ENCODE assay signal across 8 cellular contexts in the genomic region with DNA sequence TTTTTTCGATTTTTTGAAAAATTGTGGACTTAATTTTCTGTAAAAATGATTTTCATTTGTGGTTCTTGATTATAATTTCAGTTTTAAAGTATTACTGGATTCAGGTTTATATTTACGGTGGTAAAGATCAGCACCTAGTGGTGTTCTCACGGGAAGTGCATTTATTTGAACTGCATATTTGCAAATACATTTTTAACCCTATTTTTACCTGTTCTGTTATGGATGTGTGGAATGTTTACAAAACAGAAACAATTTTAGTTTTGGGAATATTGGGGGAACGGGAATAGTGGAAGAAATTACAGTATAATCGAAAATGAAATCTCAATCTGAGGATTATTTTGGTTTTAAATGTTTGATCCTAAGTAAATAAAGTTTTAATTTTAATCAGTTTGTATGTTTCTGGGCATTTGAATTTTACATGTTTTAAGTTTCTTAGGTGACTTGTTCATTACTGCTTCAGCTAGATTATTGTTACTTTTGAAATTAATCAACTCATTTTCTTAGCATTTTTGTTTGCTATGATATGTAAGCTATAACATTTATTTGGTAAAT. TPM values are rescaled to one million over a fixed set of nuclear protein-coding genes. Genes with fewer than 3 reads are reported as not detected.
DNase-seq lines count a peak whose midpoint lies in the region; ATAC-seq and TF ChIP-seq lines count a peak whose summit lies in the region.

No MANE protein-coding gene starts in this region.

- H3K27ac ChIP-seq in breast epithelium (peak overlapping the region; percentile 97 to 99), urinary bladder (ENCODE audit: low read depth) (peak overlapping the region; percentile 64)

- 4 to 5% methylated on average over 5 of the region's 5 CpGs for WGBS in lower leg skin, 2 donors
- WGBS in urinary bladder, result 5% methylated on average over 5 of the region's 5 CpGs

- no peaks in the 10 kb centered on the region for H3K36me3 ChIP-seq in breast epithelium
- H3K36me3 ChIP-seq in urinary bladder (ENCODE audit: insufficient read depth), result no peaks in the 10 kb centered on the region

- no peak for TF ChIP-seq POLR2A in breast epithelium (IDR thresholded peaks at IDR 0.05)
- TF ChIP-seq POLR2A in lower leg skin (IDR thresholded peaks at IDR 0.05), result no peak

- peak; percentile 62 for DNase-seq in DMS153 treated with DMSO at 0.1 percent for 48 hours (lab: John Stamatoyannopoulos, UW; ENCODE audit: unreplicated experiment)
- DNase-seq in DMS153 (lab: John Stamatoyannopoulos, UW), result no peak
- peak; percentile 67 for DNase-seq in NCI-H146 treated with DMSO at 0.1 percent for 48 hours (lab: John Stamatoyannopoulos, UW; ENCODE audit: unreplicated experiment)
- DNase-seq in breast epithelium (ENCODE audit: low spot score in 2 of 2), result no peak
- DNase-seq in lower leg skin (ENCODE audit: low spot score in 2 of 2), result no peak

- H3K9me3 ChIP-seq in breast epithelium, result no peaks in the 10 kb centered on the region

- TF ChIP-seq CTCF in breast epithelium (IDR thresholded peaks at IDR 0.05) (peak; percentile 47 to 58 (median 54)), lower leg skin (IDR thresholded peaks at IDR 0.05) (no peak)

- H3K4me1 ChIP-seq in breast epithelium, result no peaks in the 10 kb centered on the region
- no peaks in the 10 kb centered on the region for H3K4me1 ChIP-seq in urinary bladder (ENCODE audit: insufficient read depth)

- intact Hi-C loops in breast epithelium (cut with DNase I; ENCODE audit: low total_unique reads) (loop anchor here (5.0 kb wide), 1 partner anchor 104 kb away; no protein-coding TSS in a partner anchor), lower leg skin (cut with DNase I; ENCODE audit: low total_unique reads) (no loop called here)

- H3K4me3 ChIP-seq in breast epithelium (peak overlapping the region; percentile 74 to 75 (median 75)), lower leg skin (ENCODE audit: low read depth, poor library complexity, severe bottlenecking) (peak overlapping the region; percentile 60), urinary bladder (ENCODE audit: low read depth, low read length) (peak overlapping the region; percentile 60)

- no peak for ATAC-seq in GM18502 (IDR thresholded peaks at IDR 0.05; ENCODE audit: poor library complexity, unreplicated experiment)
- ATAC-seq in GM18870 (IDR thresholded peaks at IDR 0.05; ENCODE audit: unreplicated experiment), result no peak

- H3K27me3 ChIP-seq in breast epithelium, result no peaks in the 10 kb centered on the region

RNA-seq across cellular contexts. Expression of a gene that starts 0.8 kb away (rescaled TPM):
- total RNA-seq in breast epithelium (10 to 100 TPM; 45.4 to 81.2 (median 48.8) TPM), lower leg skin (10 to 100 TPM; 35.3 to 49.0 (median 42.4) TPM), urinary bladder (97.4 TPM)
- polyA plus RNA-seq in urinary bladder, result 15.5 TPM

Comparison
In these comparisons a context has a peak if more than half of its experiments do, and no peak if none do; other contexts are left out.
1. DNase-seq: peak in DMS153 treated with DMSO at 0.1 percent for 48 hours (single experiment) and NCI-H146 treated with DMSO at 0.1 percent for 48 hours (single experiment); none in DMS153 (single experiment), breast epithelium (0 of 2) and lower leg skin (0 of 2).
2. CTCF ChIP-seq: peak in breast epithelium (3 of 3); none in lower leg skin (0 of 3).
3. Peak in every context shown above with its lines, with median percentiles within 50 percentile points of each other: H3K4me3 ChIP-seq.